8 cellular contexts compared by ENCODE assay signal in genomic region chr22:20156611-20157415, GRCh38. TPM values are rescaled to one million over a fixed set of nuclear protein-coding genes. Genes with fewer than 3 reads are reported as not detected.
DNase-seq lines count a peak whose midpoint lies in the region; ATAC-seq and TF ChIP-seq lines count a peak whose summit lies in the region.

No MANE protein-coding gene starts in this region.

- H3K9me3 ChIP-seq in HEK293 (ENCODE audit: control insufficient read depth, insufficient read depth, low read depth, low read length) (no peaks in the 10 kb centered on the region), NT2/D1 (ENCODE audit: insufficient read depth, low read length) (no peaks in the 10 kb centered on the region)
- H3K9me3 ChIP-seq in naive thymus-derived CD4-positive, alpha-beta T cell (ENCODE audit: control insufficient read depth in 2 of 3, low read length in 3 of 3): peaks cover 0 to 3% (median 0%) of the 10 kb centered on the region in 3 experiments

- H3K4me1 ChIP-seq in HEK293 (ENCODE audit: control insufficient read depth, insufficient read depth, low read length): no peaks in the 10 kb centered on the region
- peaks cover 9% of the 10 kb centered on the region for H3K4me1 ChIP-seq in NT2/D1 (ENCODE audit: insufficient read depth, insufficient read length)
- H3K4me1 ChIP-seq in naive thymus-derived CD4-positive, alpha-beta T cell (ENCODE audit: control insufficient read depth in 2 of 2, insufficient read depth in 2 of 2, low read length in 2 of 2): no peaks in the 10 kb centered on the region

- no peak for TF ChIP-seq POLR2A in erythroblast (IDR thresholded peaks at IDR 0.05; ENCODE audit: low read length)

- no peak overlapping the region for H3K4me3 Mint-ChIP-seq in naive thymus-derived CD4-positive, alpha-beta T cell

- peak; percentile 98 for TF ChIP-seq CTCF in HEK293 (tag by site-specific recombination; IDR thresholded peaks at IDR 0.05)

- H3K36me3 ChIP-seq in HEK293 (ENCODE audit: control insufficient read depth in 2 of 2, insufficient read depth in 1 of 2, low read length in 2 of 2) (no peaks in the 10 kb centered on the region), NT2/D1 (ENCODE audit: insufficient read depth, insufficient read length, low read length) (no peaks in the 10 kb centered on the region)
- no peaks in the 10 kb centered on the region for H3K36me3 ChIP-seq in naive thymus-derived CD4-positive, alpha-beta T cell (ENCODE audit: control insufficient read depth in 2 of 3, insufficient read depth in 3 of 3, low read length in 3 of 3)

- DNase-seq in C1 segment of cervical spinal cord (lab: John Stamatoyannopoulos, UW) (peak; percentile 13 to 81 (median 50)), NT2/D1 (ENCODE audit: low read depth, low spot score) (peak; percentile 63), activated T-cell treated with anti-CD3 and anti-CD28 coated beads for 24 hours (ENCODE audit: low read depth) (peak; percentile 83), erythroblast (lab: John Stamatoyannopoulos, UW) (peak; percentile 78 to 91)
- peak; percentile 70 to 92 (median 80) for DNase-seq in naive thymus-derived CD4-positive, alpha-beta T cell
- peak; percentile 89 for DNase-seq in stimulated activated CD8-positive, alpha-beta memory T cell treated with anti-CD3 and anti-CD28 coated beads, Interleukin-7, amount 100 ng/mL, for 24 hours (ENCODE audit: low read depth)

- H3K36me3 Mint-ChIP-seq in naive thymus-derived CD4-positive, alpha-beta T cell: no peaks in the 10 kb centered on the region

- intact Hi-C loops in naive thymus-derived CD4-positive, alpha-beta T cell (cut with micrococcal nuclease): loop anchor here (1.0 to 5.0 kb wide), 6 partner anchors 81 to 300 kb away; partner anchors contain the start of gene RTN4R (in 2 of the 2)

- peaks cover 0 to 4% (median 0%) of the 10 kb centered on the region in 7 donors for H3K4me1 Mint-ChIP-seq in naive thymus-derived CD4-positive, alpha-beta T cell

- no peak overlapping the region for H3K9ac ChIP-seq in NT2/D1 (ENCODE audit: insufficient read length, low read depth)

- peaks cover 0 to 7% (median 0%) of the 10 kb centered on the region in 5 donors for H3K27me3 Mint-ChIP-seq in naive thymus-derived CD4-positive, alpha-beta T cell

- peak; percentile 89 for ATAC-seq in naive thymus-derived CD4-positive, alpha-beta T cell
- ATAC-seq in HG03460 (IDR thresholded peaks at IDR 0.05; ENCODE audit: unreplicated experiment): no peak

- POLR2A ChIA-PET in HEK293 (lab: Yijun Ruan, JAX): interaction anchor here (0.7 to 0.9 kb wide), 3 partner anchors 81 to 129 kb away, joined by 3 read pairs; no protein-coding TSS in a partner anchor
- POLR2A ChIA-PET in naive thymus-derived CD4-positive, alpha-beta T cell (lab: Charles Lee): interaction anchor here (1.0 kb wide), 1 partner anchor 48 kb away, joined by 3 read pairs; no protein-coding TSS in a partner anchor

- no peaks in the 10 kb centered on the region for H3K9me3 Mint-ChIP-seq in naive thymus-derived CD4-positive, alpha-beta T cell

- H3K4me3 ChIP-seq in HEK293 (ENCODE audit: low read depth, low read length): no peak overlapping the region
- H3K4me3 ChIP-seq in NT2/D1 (ENCODE audit: insufficient read length, low read depth): no peak overlapping the region
- no peak overlapping the region for H3K4me3 ChIP-seq in naive thymus-derived CD4-positive, alpha-beta T cell (ENCODE audit: low read length)

- H3K27me3 ChIP-seq in NT2/D1 (ENCODE audit: insufficient read depth, insufficient read length): no peaks in the 10 kb centered on the region
- H3K27me3 ChIP-seq in naive thymus-derived CD4-positive, alpha-beta T cell (ENCODE audit: control insufficient read depth in 2 of 2, insufficient read depth in 2 of 2, low read length in 2 of 2): no peaks in the 10 kb centered on the region

- H3K27ac ChIP-seq in HEK293 (ENCODE audit: extremely low read depth, low read depth, low read length): no peak overlapping the region
- H3K27ac ChIP-seq in naive thymus-derived CD4-positive, alpha-beta T cell (ENCODE audit: low read depth, low read length): no peak overlapping the region

- CTCF ChIA-PET in HEK293 (lab: Yijun Ruan, JAX): interaction anchor here (0.6 to 6.0 kb wide), 34 partner anchors 9 to 340 kb away, joined by 3 to 64 read pairs (median 4); partner anchors contain the start of gene DGCR6L
- CTCF ChIA-PET in naive thymus-derived CD4-positive, alpha-beta T cell (lab: Charles Lee): interaction anchor here (0.9 to 1.8 kb wide), 11 partner anchors 28 to 586 kb away, joined by 3 to 7 read pairs (median 4); no protein-coding TSS in a partner anchor

- no peak overlapping the region for H3K27ac Mint-ChIP-seq in naive thymus-derived CD4-positive, alpha-beta T cell

TF ChIP-seq in HEK293, 187 proteins besides CTCF, POLR2A, EP300 and RAD21 (continues in another document):
- peak; percentile 68 for TF ChIP-seq ZSCAN30 (tag by site-specific recombination; IDR thresholded peaks at IDR 0.05)
- no peak for TF ChIP-seq ZNF280C (tag by site-specific recombination; IDR thresholded peaks at IDR 0.05)
- TF ChIP-seq ZBTB48 (tag by site-specific recombination; IDR thresholded peaks at IDR 0.05): peak; percentile 18; the same call in 1 of the 2 replicates
- no peak for TF ChIP-seq AEBP2 (tag by site-specific recombination; IDR thresholded peaks at IDR 0.05; ENCODE audit: borderline replicate concordance)
- TF ChIP-seq ZNF660 (tag by site-specific recombination; IDR thresholded peaks at IDR 0.05): peak; percentile 35; the same call in 1 of the 2 replicates
- 0 out of 2 replicates have a peak, but pooled peaks have one; percentile 40 for TF ChIP-seq KLF17 (tag by site-specific recombination; IDR thresholded peaks at IDR 0.05)
- peak; percentile 79 for TF ChIP-seq ZNF2 (tag by site-specific recombination; IDR thresholded peaks at IDR 0.05)
- peak; percentile 56 for TF ChIP-seq ZBTB17 (tag by site-specific recombination; IDR thresholded peaks at IDR 0.05)
- no peak for TF ChIP-seq IKZF3 (tag by site-specific recombination; IDR thresholded peaks at IDR 0.05)
- peak; percentile 43; the same call in 1 of the 2 replicates for TF ChIP-seq KLF1 (tag by site-specific recombination; IDR thresholded peaks at IDR 0.05)
- TF ChIP-seq ZEB2 (tag by site-specific recombination; IDR thresholded peaks at IDR 0.05): peak; percentile 51; the same call in 1 of the 2 replicates
- TF ChIP-seq GLIS1 (tag by site-specific recombination; IDR thresholded peaks at IDR 0.05): peak; percentile 40; the same call in 1 of the 2 replicates
- 0 out of 2 replicates have a peak, but pooled peaks have one; percentile 14 for TF ChIP-seq SP2 (tag by site-specific recombination; IDR thresholded peaks at IDR 0.05)
- TF ChIP-seq ZNF391 (tag by site-specific recombination; IDR thresholded peaks at IDR 0.05; ENCODE audit: borderline replicate concordance, low read depth): peak; percentile 35; the same call in 1 of the 2 replicates
- no peak for TF ChIP-seq ZNF211 (tag by site-specific recombination; IDR thresholded peaks at IDR 0.05; ENCODE audit: low read depth)
- TF ChIP-seq HOXC10 (CRISPR knock-in tag; IDR thresholded peaks at IDR 0.05): no peak
- TF ChIP-seq SCRT1 (tag by site-specific recombination; IDR thresholded peaks at IDR 0.05; ENCODE audit: borderline replicate concordance): no peak

RNA-seq across cellular contexts. Expression of gene CCDC188, which starts 6.0 kb away (rescaled TPM):
- not detected for total RNA-seq in naive thymus-derived CD4-positive, alpha-beta T cell
- polyA plus RNA-seq in naive thymus-derived CD4-positive, alpha-beta T cell: not detected

RNA-seq across cellular contexts. Expression of gene ZDHHC8, which starts 25.2 kb away (rescaled TPM):
- total RNA-seq in naive thymus-derived CD4-positive, alpha-beta T cell: 10 to 100 TPM; 63.4 to 88.5 (median 79.2) TPM
- 1 to 10 TPM in 1 of 2 donors, under 1 TPM in 1; 0.95 to 4.3 TPM for polyA plus RNA-seq in naive thymus-derived CD4-positive, alpha-beta T cell

RNA-seq across cellular contexts. Expression of gene TRMT2A, which starts 39.8 kb away (rescaled TPM):
- total RNA-seq in naive thymus-derived CD4-positive, alpha-beta T cell: 100 to 1,000 TPM in 2 of 5 experiments, 10 to 100 TPM in 3; 92.0 to 134 (median 95.8) TPM
- polyA plus RNA-seq in naive thymus-derived CD4-positive, alpha-beta T cell: 10 to 100 TPM; 30.0 to 44.5 TPM

RNA-seq across cellular contexts. Expression of gene RANBP1, which starts 40.9 kb away (rescaled TPM):
- 100 to 1,000 TPM in 1 of 5 experiments, 10 to 100 TPM in 4; 50.4 to 224 (median 74.8) TPM for total RNA-seq in naive thymus-derived CD4-positive, alpha-beta T cell
- polyA plus RNA-seq in naive thymus-derived CD4-positive, alpha-beta T cell: 10 to 100 TPM; 86.1 to 90.6 TPM
